ENCODE assay signal across 21 cellular contexts in genomic region chr9:115404311-115404710, GRCh38.
A peak's percentile ranks its signal among the peaks of the same experiment; 100 is the strongest.
DNase-seq lines count a peak whose midpoint lies in the region; ATAC-seq and TF ChIP-seq lines count a peak whose summit lies in the region.
"Had no signal": no experiment of that assay in that cellular context is flagged by ENCODE, and none has a peak within 500 bp of the region (broad histone marks: within the 10 kb centered on the region; RNA-seq: fewer than 3 reads in every experiment).

No MANE protein-coding gene starts in this region.

- H3K27me3 ChIP-seq in A673 (replicated peaks; ENCODE audit: insufficient read depth, low read depth, low read length, poor library complexity): no peaks in the 10 kb centered on the region
- H3K27me3 ChIP-seq in adipocyte (replicated peaks; ENCODE audit: control insufficient read depth, insufficient read depth, low read length): no peaks in the 10 kb centered on the region
- no peaks in the 10 kb centered on the region for H3K27me3 ChIP-seq in mesenchymal stem cell (ENCODE audit: control insufficient read depth in 1 of 2, insufficient read depth in 1 of 2, low read length in 2 of 2)
- H3K27me3 ChIP-seq: BLaER1 had no signal

- H3K4me1 ChIP-seq in A673 (ENCODE audit: insufficient read depth, low read length, poor library complexity, severe bottlenecking) (peaks cover 31% of the 10 kb centered on the region), adipocyte (ENCODE audit: control insufficient read depth, insufficient read depth, low read length) (peaks cover 39% of the 10 kb centered on the region), mesenchymal stem cell (ENCODE audit: control insufficient read depth, insufficient read depth, low read depth, low read length) (peaks cover 6% of the 10 kb centered on the region)
- H3K4me1 ChIP-seq: A549, BLaER1, Caco-2 had no signal

- H2AFZ ChIP-seq in mesenchymal stem cell (ENCODE audit: low read depth, low read length): no peak overlapping the region
- H2AFZ ChIP-seq: GM23248 had no signal

- H3K79me1 ChIP-seq in mesenchymal stem cell (replicated peaks; ENCODE audit: low read length, poor library complexity, severe bottlenecking): no peaks in the 10 kb centered on the region

- H3K9ac ChIP-seq in adipocyte (ENCODE audit: low read length): peak overlapping the region; percentile 20
- H3K9ac ChIP-seq in mesenchymal stem cell (ENCODE audit: low read length): no peak overlapping the region
- H3K9ac ChIP-seq: BLaER1, GM23248 had no signal

- CTCF ChIA-PET in A673 (lab: Charles Lee): no interaction called here

- H3K9me3 ChIP-seq in A673 (ENCODE audit: low read depth, low read length, poor library complexity, severe bottlenecking): peaks cover 11% of the 10 kb centered on the region
- H3K9me3 ChIP-seq in adipocyte (ENCODE audit: control insufficient read depth, low read length): no peaks in the 10 kb centered on the region
- no peaks in the 10 kb centered on the region for H3K9me3 ChIP-seq in mesenchymal stem cell (ENCODE audit: control insufficient read depth, low read length)
- H3K9me3 ChIP-seq: A549, BLaER1, Caco-2 had no signal

- H3K4me2 ChIP-seq in mesenchymal stem cell (ENCODE audit: low read length, poor library complexity, severe bottlenecking): no peak overlapping the region
- H3K4me2 ChIP-seq: A549, BLaER1 had no signal

- H3K14ac ChIP-seq in mesenchymal stem cell (ENCODE audit: low read length in 2 of 2): no peak overlapping the region

- peaks cover 4% of the 10 kb centered on the region for H3K27me3 Mint-ChIP-seq in nephron progenitor cell (ENCODE audit: low read depth, poor library complexity)
- H3K27me3 Mint-ChIP-seq in activated naive CD8-positive, alpha-beta T cell treated with anti-CD3 and anti-CD28 coated beads, Interleukin-2, amount 50 U/mL, for 24 hours: peaks cover 3% of the 10 kb centered on the region
- H3K27me3 Mint-ChIP-seq: CD4-positive, CD25-positive, alpha-beta regulatory T cell had no signal

- DNase-seq in A673 (ENCODE audit: low spot score) (no peak), adipocyte (ENCODE audit: low read depth) (peak; percentile 44), mesenchymal stem cell (no peak), nephron progenitor cell (no peak), GM03348 (ENCODE audit: low spot score) (no peak), H4 (ENCODE audit: low spot score) (no peak)
- DNase-seq in activated naive CD8-positive, alpha-beta T cell treated with anti-CD3 and anti-CD28 coated beads, Interleukin-2, amount 50 U/mL, for 24 hours: no peak
- DNase-seq: 8988T; Caco-2; CD4-positive, CD25-positive, alpha-beta regulatory T cell; CD8-positive, alpha-beta T cell; DMS153; DND-41; GM23248; H9 had no signal

- H3K36me3 Mint-ChIP-seq in nephron progenitor cell (ENCODE audit: low read depth): peaks cover 19% of the 10 kb centered on the region
- no peaks in the 10 kb centered on the region for H3K36me3 Mint-ChIP-seq in activated naive CD8-positive, alpha-beta T cell treated with anti-CD3 and anti-CD28 coated beads, Interleukin-2, amount 50 U/mL, for 24 hours (ENCODE audit: low read depth)
- H3K36me3 Mint-ChIP-seq: CD4-positive, CD25-positive, alpha-beta regulatory T cell; CD8-positive, alpha-beta T cell had no signal

- H4K8ac ChIP-seq in mesenchymal stem cell (ENCODE audit: low read length): no peak overlapping the region

- no peak overlapping the region for H2BK15ac ChIP-seq in mesenchymal stem cell (ENCODE audit: low read depth, poor library complexity, severe bottlenecking)

- no peak overlapping the region for H2BK12ac ChIP-seq in mesenchymal stem cell (ENCODE audit: low read length in 2 of 2)

- no peaks in the 10 kb centered on the region for H3K36me3 ChIP-seq in A673 (ENCODE audit: insufficient read depth, low read length, poor library complexity, severe bottlenecking)
- H3K36me3 ChIP-seq in adipocyte (ENCODE audit: control insufficient read depth, insufficient read depth, low read length, severe bottlenecking): no peaks in the 10 kb centered on the region
- no peaks in the 10 kb centered on the region for H3K36me3 ChIP-seq in mesenchymal stem cell (ENCODE audit: control insufficient read depth in 1 of 2, insufficient read depth in 2 of 2, low read depth in 1 of 2, low read length in 2 of 2)
- H3K36me3 ChIP-seq: BLaER1 had no signal

- no peak for TF ChIP-seq CTCF in A673 (conservative IDR thresholded peaks at IDR 0.05; ENCODE audit: low read depth, low read length)
- no peak for TF ChIP-seq CTCF in nephron progenitor cell (IDR thresholded peaks at IDR 0.05)

- peak overlapping the region; percentile 27 for H3K27ac ChIP-seq in A673 (ENCODE audit: low read depth, low read length, poor library complexity, severe bottlenecking)
- peak overlapping the region; percentile 9 for H3K27ac ChIP-seq in mesenchymal stem cell (ENCODE audit: low read length, poor library complexity, severe bottlenecking)
- H3K27ac ChIP-seq: A549, BLaER1, C4-2B, GM23248 had no signal

- intact Hi-C loops in A673 (cut with micrococcal nuclease; ENCODE audit: unreplicated experiment): no loop called here

- no TSS peak for BruUV-seq in A673 (replicated peaks; lab: Mats Ljungman, UMichigan)

- no peak overlapping the region for H4K91ac ChIP-seq in mesenchymal stem cell (ENCODE audit: low read length)

- H3K23ac ChIP-seq in mesenchymal stem cell (ENCODE audit: low read length in 2 of 2): no peak overlapping the region

- no peak overlapping the region for H2BK5ac ChIP-seq in mesenchymal stem cell (ENCODE audit: low read depth, low read length, poor library complexity, severe bottlenecking)

- no peak overlapping the region for H2AK5ac ChIP-seq in mesenchymal stem cell (ENCODE audit: low read length, severe bottlenecking)

- H3K4ac ChIP-seq in mesenchymal stem cell (ENCODE audit: low read depth in 1 of 2, low read length in 2 of 2): no peak overlapping the region

- no peak for ATAC-seq in activated naive CD8-positive, alpha-beta T cell treated with anti-CD3 and anti-CD28 coated beads, Interleukin-2, amount 50 U/mL, for 24 hours
- ATAC-seq: A549; CD8-positive, alpha-beta T cell; HCT116 had no signal

- no peak overlapping the region for H2BK120ac ChIP-seq in mesenchymal stem cell (ENCODE audit: low read depth, low read length)

- no peak overlapping the region for H3K18ac ChIP-seq in mesenchymal stem cell (ENCODE audit: low read depth in 1 of 2, low read length in 2 of 2)

- peaks cover 25% of the 10 kb centered on the region for H3K9me3 Mint-ChIP-seq in nephron progenitor cell
- peaks cover 4% of the 10 kb centered on the region for H3K9me3 Mint-ChIP-seq in activated naive CD8-positive, alpha-beta T cell treated with anti-CD3 and anti-CD28 coated beads, Interleukin-2, amount 50 U/mL, for 24 hours
- H3K9me3 Mint-ChIP-seq: CD8-positive, alpha-beta T cell had no signal

- H3K4me3 Mint-ChIP-seq in nephron progenitor cell: no peak overlapping the region
- H3K4me3 Mint-ChIP-seq in activated naive CD8-positive, alpha-beta T cell treated with anti-CD3 and anti-CD28 coated beads, Interleukin-2, amount 50 U/mL, for 24 hours: no peak overlapping the region
- H3K4me3 Mint-ChIP-seq: B cell; CD4-positive, CD25-positive, alpha-beta regulatory T cell; CD8-positive, alpha-beta T cell; H9 had no signal

- POLR2A ChIA-PET in A673 (lab: Charles Lee; ENCODE audit: low non-redundant PET): no interaction called here

- H3K4me3 ChIP-seq in A673 (ENCODE audit: low read depth, low read length, poor library complexity, severe bottlenecking): no peak overlapping the region
- H3K4me3 ChIP-seq in adipocyte (ENCODE audit: low read length): no peak overlapping the region
- H3K4me3 ChIP-seq in mesenchymal stem cell (ENCODE audit: insufficient read depth in 1 of 2, low read depth in 1 of 2, low read length in 2 of 2): no peak overlapping the region
- H3K4me3 ChIP-seq: A549, BLaER1, GM12878, GM23248 had no signal

- peaks cover 60% of the 10 kb centered on the region for H3K4me1 Mint-ChIP-seq in nephron progenitor cell
- H3K4me1 Mint-ChIP-seq in activated naive CD8-positive, alpha-beta T cell treated with anti-CD3 and anti-CD28 coated beads, Interleukin-2, amount 50 U/mL, for 24 hours: no peaks in the 10 kb centered on the region
- H3K4me1 Mint-ChIP-seq: B cell; CD4-positive, CD25-positive, alpha-beta regulatory T cell had no signal

- H3K27ac Mint-ChIP-seq in nephron progenitor cell: peak overlapping the region; percentile 4
- H3K27ac Mint-ChIP-seq in activated naive CD8-positive, alpha-beta T cell treated with anti-CD3 and anti-CD28 coated beads, Interleukin-2, amount 50 U/mL, for 24 hours: no peak overlapping the region
- H3K27ac Mint-ChIP-seq: B cell; CD4-positive, CD25-positive, alpha-beta regulatory T cell; CD8-positive, alpha-beta T cell; H9 had no signal
